1 cellular context compared by ENCODE assay signal in the genomic region with DNA sequence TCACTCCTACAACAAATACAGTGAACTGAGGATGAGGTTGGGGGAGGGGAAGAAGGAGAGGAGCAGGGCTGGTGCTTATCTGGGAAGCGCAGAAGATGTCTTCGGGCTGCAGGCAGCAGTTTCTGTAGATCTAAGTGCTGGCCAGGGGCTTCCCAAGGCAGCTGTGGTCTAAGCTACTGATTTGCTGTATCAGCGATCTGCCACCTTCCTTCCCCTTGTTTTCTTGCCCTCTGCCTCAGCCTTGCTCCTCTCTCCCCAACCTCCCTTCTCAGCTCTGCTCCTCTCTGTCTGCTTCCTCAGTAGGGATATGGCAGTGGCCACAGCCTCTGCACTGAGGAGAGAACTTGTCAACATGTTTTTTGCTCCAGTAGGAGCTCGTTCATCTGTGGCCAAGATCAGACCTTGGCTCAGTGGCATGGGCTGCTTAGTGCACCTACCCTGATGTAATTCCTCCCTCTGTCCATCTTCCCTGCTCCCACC.
A peak's percentile ranks its signal among the peaks of the same experiment; 100 is the strongest.
TF ChIP-seq lines count a peak whose summit lies in the region.

No MANE protein-coding gene starts in this region.

TF ChIP-seq in K562, 482 proteins besides CTCF, POLR2A, EP300 and RAD21 (continued from another document and continues in another):
- TF ChIP-seq ZNF639 (CRISPR knock-in tag; conservative IDR thresholded peaks at IDR 0.05 in 1 of 2, IDR thresholded peaks at IDR 0.05 in 1 of 2), result peak in 1 of 2 experiments; percentile 77; a peak in 2 of 4 replicates
- TF ChIP-seq CBFA2T3 (IDR thresholded peaks at IDR 0.05), result peak; percentile 99
- TF ChIP-seq ZNF263 (CRISPR knock-in tag; IDR thresholded peaks at IDR 0.05; ENCODE audit: borderline replicate concordance), result peak; percentile 75
- no peak for TF ChIP-seq GTF2E2 (tag; IDR thresholded peaks at IDR 0.05)
- TF ChIP-seq, protein P1, sequence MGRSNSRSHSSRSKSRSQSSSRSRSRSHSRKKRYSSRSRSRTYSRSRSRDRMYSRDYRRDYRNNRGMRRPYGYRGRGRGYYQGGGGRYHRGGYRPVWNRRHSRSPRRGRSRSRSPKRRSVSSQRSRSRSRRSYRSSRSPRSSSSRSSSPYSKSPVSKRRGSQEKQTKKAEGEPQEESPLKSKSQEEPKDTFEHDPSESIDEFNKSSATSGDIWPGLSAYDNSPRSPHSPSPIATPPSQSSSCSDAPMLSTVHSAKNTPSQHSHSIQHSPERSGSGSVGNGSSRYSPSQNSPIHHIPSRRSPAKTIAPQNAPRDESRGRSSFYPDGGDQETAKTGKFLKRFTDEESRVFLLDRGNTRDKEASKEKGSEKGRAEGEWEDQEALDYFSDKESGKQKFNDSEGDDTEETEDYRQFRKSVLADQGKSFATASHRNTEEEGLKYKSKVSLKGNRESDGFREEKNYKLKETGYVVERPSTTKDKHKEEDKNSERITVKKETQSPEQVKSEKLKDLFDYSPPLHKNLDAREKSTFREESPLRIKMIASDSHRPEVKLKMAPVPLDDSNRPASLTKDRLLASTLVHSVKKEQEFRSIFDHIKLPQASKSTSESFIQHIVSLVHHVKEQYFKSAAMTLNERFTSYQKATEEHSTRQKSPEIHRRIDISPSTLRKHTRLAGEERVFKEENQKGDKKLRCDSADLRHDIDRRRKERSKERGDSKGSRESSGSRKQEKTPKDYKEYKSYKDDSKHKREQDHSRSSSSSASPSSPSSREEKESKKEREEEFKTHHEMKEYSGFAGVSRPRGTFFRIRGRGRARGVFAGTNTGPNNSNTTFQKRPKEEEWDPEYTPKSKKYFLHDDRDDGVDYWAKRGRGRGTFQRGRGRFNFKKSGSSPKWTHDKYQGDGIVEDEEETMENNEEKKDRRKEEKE (IDR thresholded peaks at IDR 0.05; ENCODE audit: borderline replicate concordance in 1 of 2, control insufficient read depth in 1 of 2, low read depth in 2 of 2, low read length in 1 of 2), result no peak
- peak; percentile 92 to 98; a peak in 3 of 4 replicates for TF ChIP-seq RCOR1 (IDR thresholded peaks at IDR 0.05; ENCODE audit: borderline replicate concordance in 1 of 2, low read depth in 2 of 2, low read length in 2 of 2)
- peak; percentile 67 for TF ChIP-seq RBBP5 (IDR thresholded peaks at IDR 0.05; ENCODE audit: borderline replicate concordance, insufficient read depth, low read length, poor library complexity, severe bottlenecking)
- TF ChIP-seq, protein P2, sequence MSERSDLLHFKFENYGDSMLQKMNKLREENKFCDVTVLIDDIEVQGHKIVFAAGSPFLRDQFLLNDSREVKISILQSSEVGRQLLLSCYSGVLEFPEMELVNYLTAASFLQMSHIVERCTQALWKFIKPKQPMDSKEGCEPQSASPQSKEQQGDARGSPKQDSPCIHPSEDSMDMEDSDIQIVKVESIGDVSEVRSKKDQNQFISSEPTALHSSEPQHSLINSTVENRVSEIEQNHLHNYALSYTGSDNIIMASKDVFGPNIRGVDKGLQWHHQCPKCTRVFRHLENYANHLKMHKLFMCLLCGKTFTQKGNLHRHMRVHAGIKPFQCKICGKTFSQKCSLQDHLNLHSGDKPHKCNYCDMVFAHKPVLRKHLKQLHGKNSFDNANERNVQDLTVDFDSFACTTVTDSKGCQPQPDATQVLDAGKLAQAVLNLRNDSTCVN (CRISPR knock-in tag; IDR thresholded peaks at IDR 0.05), result no peak
- peak; percentile 71; the same call in 1 of the 2 replicates for TF ChIP-seq MBD2 (IDR thresholded peaks at IDR 0.05; ENCODE audit: borderline replicate concordance, low read depth)
- no peak for TF ChIP-seq ZBTB8A (IDR thresholded peaks at IDR 0.05; ENCODE audit: partially characterized antibody)
- TF ChIP-seq, protein P3, sequence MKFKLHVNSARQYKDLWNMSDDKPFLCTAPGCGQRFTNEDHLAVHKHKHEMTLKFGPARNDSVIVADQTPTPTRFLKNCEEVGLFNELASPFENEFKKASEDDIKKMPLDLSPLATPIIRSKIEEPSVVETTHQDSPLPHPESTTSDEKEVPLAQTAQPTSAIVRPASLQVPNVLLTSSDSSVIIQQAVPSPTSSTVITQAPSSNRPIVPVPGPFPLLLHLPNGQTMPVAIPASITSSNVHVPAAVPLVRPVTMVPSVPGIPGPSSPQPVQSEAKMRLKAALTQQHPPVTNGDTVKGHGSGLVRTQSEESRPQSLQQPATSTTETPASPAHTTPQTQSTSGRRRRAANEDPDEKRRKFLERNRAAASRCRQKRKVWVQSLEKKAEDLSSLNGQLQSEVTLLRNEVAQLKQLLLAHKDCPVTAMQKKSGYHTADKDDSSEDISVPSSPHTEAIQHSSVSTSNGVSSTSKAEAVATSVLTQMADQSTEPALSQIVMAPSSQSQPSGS (CRISPR knock-in tag; IDR thresholded peaks at IDR 0.05), result no peak
- no peak for TF ChIP-seq IRF1 (CRISPR knock-in tag; IDR thresholded peaks at IDR 0.05; ENCODE audit: borderline replicate concordance)
- TF ChIP-seq U2AF1 (optimal IDR thresholded peaks at IDR 0.05; ENCODE audit: low read depth, low read length), result no peak
- no peak for TF ChIP-seq ZNF354B (CRISPR knock-in tag; IDR thresholded peaks at IDR 0.05)
- TF ChIP-seq MAZ (CRISPR knock-in tag; conservative IDR thresholded peaks at IDR 0.05 in 1 of 2, IDR thresholded peaks at IDR 0.05 in 1 of 2), result peak; percentile 50 to 71
- no peak for TF ChIP-seq BRD4 (IDR thresholded peaks at IDR 0.05)
- TF ChIP-seq MITF (IDR thresholded peaks at IDR 0.05), result no peak
- peak; percentile 99 for TF ChIP-seq TEAD4 (IDR thresholded peaks at IDR 0.05; ENCODE audit: low read length)
- no peak for TF ChIP-seq TEAD4 (CRISPR knock-in tag; IDR thresholded peaks at IDR 0.05; ENCODE audit: borderline replicate concordance)
- no peak for TF ChIP-seq ZNF174 (CRISPR knock-in tag; IDR thresholded peaks at IDR 0.05)
- no peak for TF ChIP-seq RBM39 (optimal IDR thresholded peaks at IDR 0.05; ENCODE audit: low read depth, low read length)
- TF ChIP-seq EZH2 (IDR thresholded peaks at IDR 0.05; ENCODE audit: borderline replicate concordance, low read depth, low read length), result no peak; the same call in 1 of the 2 replicates
- TF ChIP-seq TSC22D4 (tag; IDR thresholded peaks at IDR 0.05), result no peak
- TF ChIP-seq SAFB2 (IDR thresholded peaks at IDR 0.05; ENCODE audit: borderline replicate concordance, low read depth, low read length, severe bottlenecking), result no peak
- TF ChIP-seq SMARCA4 (IDR thresholded peaks at IDR 0.05), result peak; percentile 96
- TF ChIP-seq SMARCE1 (IDR thresholded peaks at IDR 0.05), result peak; percentile 94
- TF ChIP-seq MTA1 (IDR thresholded peaks at IDR 0.05; ENCODE audit: borderline replicate concordance), result peak; percentile 89
- 0 out of 2 replicates have a peak, but pooled peaks have one; percentile 3 for TF ChIP-seq ZNF23 (CRISPR knock-in tag; IDR thresholded peaks at IDR 0.05)
- no peak for TF ChIP-seq ZNF253 (CRISPR knock-in tag; conservative IDR thresholded peaks at IDR 0.05)
- TF ChIP-seq ZC3H8 (IDR thresholded peaks at IDR 0.05), result no peak
- TF ChIP-seq STAT6 (CRISPR knock-in tag; IDR thresholded peaks at IDR 0.05), result no peak
- TF ChIP-seq, protein P4, sequence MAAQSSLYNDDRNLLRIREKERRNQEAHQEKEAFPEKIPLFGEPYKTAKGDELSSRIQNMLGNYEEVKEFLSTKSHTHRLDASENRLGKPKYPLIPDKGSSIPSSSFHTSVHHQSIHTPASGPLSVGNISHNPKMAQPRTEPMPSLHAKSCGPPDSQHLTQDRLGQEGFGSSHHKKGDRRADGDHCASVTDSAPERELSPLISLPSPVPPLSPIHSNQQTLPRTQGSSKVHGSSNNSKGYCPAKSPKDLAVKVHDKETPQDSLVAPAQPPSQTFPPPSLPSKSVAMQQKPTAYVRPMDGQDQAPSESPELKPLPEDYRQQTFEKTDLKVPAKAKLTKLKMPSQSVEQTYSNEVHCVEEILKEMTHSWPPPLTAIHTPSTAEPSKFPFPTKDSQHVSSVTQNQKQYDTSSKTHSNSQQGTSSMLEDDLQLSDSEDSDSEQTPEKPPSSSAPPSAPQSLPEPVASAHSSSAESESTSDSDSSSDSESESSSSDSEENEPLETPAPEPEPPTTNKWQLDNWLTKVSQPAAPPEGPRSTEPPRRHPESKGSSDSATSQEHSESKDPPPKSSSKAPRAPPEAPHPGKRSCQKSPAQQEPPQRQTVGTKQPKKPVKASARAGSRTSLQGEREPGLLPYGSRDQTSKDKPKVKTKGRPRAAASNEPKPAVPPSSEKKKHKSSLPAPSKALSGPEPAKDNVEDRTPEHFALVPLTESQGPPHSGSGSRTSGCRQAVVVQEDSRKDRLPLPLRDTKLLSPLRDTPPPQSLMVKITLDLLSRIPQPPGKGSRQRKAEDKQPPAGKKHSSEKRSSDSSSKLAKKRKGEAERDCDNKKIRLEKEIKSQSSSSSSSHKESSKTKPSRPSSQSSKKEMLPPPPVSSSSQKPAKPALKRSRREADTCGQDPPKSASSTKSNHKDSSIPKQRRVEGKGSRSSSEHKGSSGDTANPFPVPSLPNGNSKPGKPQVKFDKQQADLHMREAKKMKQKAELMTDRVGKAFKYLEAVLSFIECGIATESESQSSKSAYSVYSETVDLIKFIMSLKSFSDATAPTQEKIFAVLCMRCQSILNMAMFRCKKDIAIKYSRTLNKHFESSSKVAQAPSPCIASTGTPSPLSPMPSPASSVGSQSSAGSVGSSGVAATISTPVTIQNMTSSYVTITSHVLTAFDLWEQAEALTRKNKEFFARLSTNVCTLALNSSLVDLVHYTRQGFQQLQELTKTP (IDR thresholded peaks at IDR 0.05; ENCODE audit: low read depth in 1 of 2, partially characterized antibody in 2 of 2), result peak; percentile 73
- no peak for TF ChIP-seq STAT5B (CRISPR knock-in tag; IDR thresholded peaks at IDR 0.05)
- TF ChIP-seq HDAC3 (IDR thresholded peaks at IDR 0.05; ENCODE audit: borderline replicate concordance, partially characterized antibody), result peak; percentile 88
- TF ChIP-seq NR2C2 (CRISPR knock-in tag; IDR thresholded peaks at IDR 0.05), result no peak
- TF ChIP-seq NR2C2 (tag; IDR thresholded peaks at IDR 0.05), result no peak
- TF ChIP-seq MCM3 (IDR thresholded peaks at IDR 0.05), result no peak
- no peak for TF ChIP-seq ERF (CRISPR knock-in tag; IDR thresholded peaks at IDR 0.05)
- TF ChIP-seq ZBED1 (IDR thresholded peaks at IDR 0.05), result peak; percentile 85; the same call in 1 of the 2 replicates
- TF ChIP-seq ZNF384 (IDR thresholded peaks at IDR 0.05; ENCODE audit: low read depth, low read length), result no peak
- peak; percentile 98 for TF ChIP-seq MAFF (IDR thresholded peaks at IDR 0.05; ENCODE audit: low read length)
